ENCODE assay signal across 1 cellular context in genomic region chr4:176195184-176195978, GRCh38.
TF ChIP-seq lines count a peak whose summit lies in the region.

Gene SPATA4, minus strand, starts transcription at chr4:176195585. Its CDS starts 23 bp downstream, at chr4:176195562.

TF ChIP-seq in HepG2, 621 proteins besides CTCF, POLR2A, EP300 and RAD21 (continued from another document and continues in another):
- TF ChIP-seq, protein P1, sequence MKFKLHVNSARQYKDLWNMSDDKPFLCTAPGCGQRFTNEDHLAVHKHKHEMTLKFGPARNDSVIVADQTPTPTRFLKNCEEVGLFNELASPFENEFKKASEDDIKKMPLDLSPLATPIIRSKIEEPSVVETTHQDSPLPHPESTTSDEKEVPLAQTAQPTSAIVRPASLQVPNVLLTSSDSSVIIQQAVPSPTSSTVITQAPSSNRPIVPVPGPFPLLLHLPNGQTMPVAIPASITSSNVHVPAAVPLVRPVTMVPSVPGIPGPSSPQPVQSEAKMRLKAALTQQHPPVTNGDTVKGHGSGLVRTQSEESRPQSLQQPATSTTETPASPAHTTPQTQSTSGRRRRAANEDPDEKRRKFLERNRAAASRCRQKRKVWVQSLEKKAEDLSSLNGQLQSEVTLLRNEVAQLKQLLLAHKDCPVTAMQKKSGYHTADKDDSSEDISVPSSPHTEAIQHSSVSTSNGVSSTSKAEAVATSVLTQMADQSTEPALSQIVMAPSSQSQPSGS (CRISPR knock-in tag; IDR thresholded peaks at IDR 0.05): peak; percentile 14; the same call in 1 of the 2 replicates
- no peak for TF ChIP-seq AKNA (CRISPR knock-in tag; IDR thresholded peaks at IDR 0.05; ENCODE audit: borderline replicate concordance)
- TF ChIP-seq JARID2 (CRISPR knock-in tag; IDR thresholded peaks at IDR 0.05; ENCODE audit: insufficient replicate concordance): no peak
- TF ChIP-seq MTA1 (CRISPR knock-in tag; IDR thresholded peaks at IDR 0.05; ENCODE audit: borderline replicate concordance): no peak
- TF ChIP-seq TARDBP (CRISPR knock-in tag; IDR thresholded peaks at IDR 0.05): no peak
- no peak for TF ChIP-seq ZNF549 (CRISPR knock-in tag; IDR thresholded peaks at IDR 0.05)
- no peak for TF ChIP-seq SOX13 (IDR thresholded peaks at IDR 0.05)
- TF ChIP-seq SOX13 (CRISPR knock-in tag; conservative IDR thresholded peaks at IDR 0.05 in 1 of 2, IDR thresholded peaks at IDR 0.05 in 1 of 2): no peak
- TF ChIP-seq, protein P2, sequence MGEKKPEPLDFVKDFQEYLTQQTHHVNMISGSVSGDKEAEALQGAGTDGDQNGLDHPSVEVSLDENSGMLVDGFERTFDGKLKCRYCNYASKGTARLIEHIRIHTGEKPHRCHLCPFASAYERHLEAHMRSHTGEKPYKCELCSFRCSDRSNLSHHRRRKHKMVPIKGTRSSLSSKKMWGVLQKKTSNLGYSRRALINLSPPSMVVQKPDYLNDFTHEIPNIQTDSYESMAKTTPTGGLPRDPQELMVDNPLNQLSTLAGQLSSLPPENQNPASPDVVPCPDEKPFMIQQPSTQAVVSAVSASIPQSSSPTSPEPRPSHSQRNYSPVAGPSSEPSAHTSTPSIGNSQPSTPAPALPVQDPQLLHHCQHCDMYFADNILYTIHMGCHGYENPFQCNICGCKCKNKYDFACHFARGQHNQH (CRISPR knock-in tag; IDR thresholded peaks at IDR 0.05): no peak
- no peak for TF ChIP-seq KAT2B (IDR thresholded peaks at IDR 0.05; ENCODE audit: borderline replicate concordance, low read depth, low read length)
- peak; percentile 68; the same call in 1 of the 2 replicates for TF ChIP-seq ZNF614 (CRISPR knock-in tag; IDR thresholded peaks at IDR 0.05; ENCODE audit: borderline replicate concordance)
- TF ChIP-seq THAP11 (CRISPR knock-in tag; IDR thresholded peaks at IDR 0.05): peak; percentile 36; the same call in 1 of the 2 replicates
- no peak for TF ChIP-seq GMEB2 (CRISPR knock-in tag; IDR thresholded peaks at IDR 0.05; ENCODE audit: low read depth)
- TF ChIP-seq KDM1A (CRISPR knock-in tag; IDR thresholded peaks at IDR 0.05): no peak
- no peak for TF ChIP-seq HIC2 (CRISPR knock-in tag; IDR thresholded peaks at IDR 0.05; ENCODE audit: low read depth)
- TF ChIP-seq ZIK1 (CRISPR knock-in tag; IDR thresholded peaks at IDR 0.05; ENCODE audit: borderline replicate concordance, low read depth): no peak
- TF ChIP-seq, protein P3, sequence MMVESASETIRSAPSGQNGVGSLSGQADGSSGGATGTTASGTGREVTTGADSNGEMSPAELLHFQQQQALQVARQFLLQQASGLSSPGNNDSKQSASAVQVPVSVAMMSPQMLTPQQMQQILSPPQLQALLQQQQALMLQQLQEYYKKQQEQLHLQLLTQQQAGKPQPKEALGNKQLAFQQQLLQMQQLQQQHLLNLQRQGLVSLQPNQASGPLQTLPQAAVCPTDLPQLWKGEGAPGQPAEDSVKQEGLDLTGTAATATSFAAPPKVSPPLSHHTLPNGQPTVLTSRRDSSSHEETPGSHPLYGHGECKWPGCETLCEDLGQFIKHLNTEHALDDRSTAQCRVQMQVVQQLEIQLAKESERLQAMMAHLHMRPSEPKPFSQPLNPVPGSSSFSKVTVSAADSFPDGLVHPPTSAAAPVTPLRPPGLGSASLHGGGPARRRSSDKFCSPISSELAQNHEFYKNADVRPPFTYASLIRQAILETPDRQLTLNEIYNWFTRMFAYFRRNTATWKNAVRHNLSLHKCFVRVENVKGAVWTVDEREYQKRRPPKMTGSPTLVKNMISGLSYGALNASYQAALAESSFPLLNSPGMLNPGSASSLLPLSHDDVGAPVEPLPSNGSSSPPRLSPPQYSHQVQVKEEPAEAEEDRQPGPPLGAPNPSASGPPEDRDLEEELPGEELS (CRISPR knock-in tag; IDR thresholded peaks at IDR 0.05): no peak
- no peak for TF ChIP-seq HOXA5 (CRISPR knock-in tag; IDR thresholded peaks at IDR 0.05)
- no peak for TF ChIP-seq HNRNPK (IDR thresholded peaks at IDR 0.05; ENCODE audit: low read depth, low read length, poor library complexity, severe bottlenecking)
- TF ChIP-seq ZNF557 (CRISPR knock-in tag; IDR thresholded peaks at IDR 0.05): no peak
- no peak for TF ChIP-seq ZC3H4 (CRISPR knock-in tag; IDR thresholded peaks at IDR 0.05; ENCODE audit: borderline replicate concordance)
- TF ChIP-seq, protein P4, sequence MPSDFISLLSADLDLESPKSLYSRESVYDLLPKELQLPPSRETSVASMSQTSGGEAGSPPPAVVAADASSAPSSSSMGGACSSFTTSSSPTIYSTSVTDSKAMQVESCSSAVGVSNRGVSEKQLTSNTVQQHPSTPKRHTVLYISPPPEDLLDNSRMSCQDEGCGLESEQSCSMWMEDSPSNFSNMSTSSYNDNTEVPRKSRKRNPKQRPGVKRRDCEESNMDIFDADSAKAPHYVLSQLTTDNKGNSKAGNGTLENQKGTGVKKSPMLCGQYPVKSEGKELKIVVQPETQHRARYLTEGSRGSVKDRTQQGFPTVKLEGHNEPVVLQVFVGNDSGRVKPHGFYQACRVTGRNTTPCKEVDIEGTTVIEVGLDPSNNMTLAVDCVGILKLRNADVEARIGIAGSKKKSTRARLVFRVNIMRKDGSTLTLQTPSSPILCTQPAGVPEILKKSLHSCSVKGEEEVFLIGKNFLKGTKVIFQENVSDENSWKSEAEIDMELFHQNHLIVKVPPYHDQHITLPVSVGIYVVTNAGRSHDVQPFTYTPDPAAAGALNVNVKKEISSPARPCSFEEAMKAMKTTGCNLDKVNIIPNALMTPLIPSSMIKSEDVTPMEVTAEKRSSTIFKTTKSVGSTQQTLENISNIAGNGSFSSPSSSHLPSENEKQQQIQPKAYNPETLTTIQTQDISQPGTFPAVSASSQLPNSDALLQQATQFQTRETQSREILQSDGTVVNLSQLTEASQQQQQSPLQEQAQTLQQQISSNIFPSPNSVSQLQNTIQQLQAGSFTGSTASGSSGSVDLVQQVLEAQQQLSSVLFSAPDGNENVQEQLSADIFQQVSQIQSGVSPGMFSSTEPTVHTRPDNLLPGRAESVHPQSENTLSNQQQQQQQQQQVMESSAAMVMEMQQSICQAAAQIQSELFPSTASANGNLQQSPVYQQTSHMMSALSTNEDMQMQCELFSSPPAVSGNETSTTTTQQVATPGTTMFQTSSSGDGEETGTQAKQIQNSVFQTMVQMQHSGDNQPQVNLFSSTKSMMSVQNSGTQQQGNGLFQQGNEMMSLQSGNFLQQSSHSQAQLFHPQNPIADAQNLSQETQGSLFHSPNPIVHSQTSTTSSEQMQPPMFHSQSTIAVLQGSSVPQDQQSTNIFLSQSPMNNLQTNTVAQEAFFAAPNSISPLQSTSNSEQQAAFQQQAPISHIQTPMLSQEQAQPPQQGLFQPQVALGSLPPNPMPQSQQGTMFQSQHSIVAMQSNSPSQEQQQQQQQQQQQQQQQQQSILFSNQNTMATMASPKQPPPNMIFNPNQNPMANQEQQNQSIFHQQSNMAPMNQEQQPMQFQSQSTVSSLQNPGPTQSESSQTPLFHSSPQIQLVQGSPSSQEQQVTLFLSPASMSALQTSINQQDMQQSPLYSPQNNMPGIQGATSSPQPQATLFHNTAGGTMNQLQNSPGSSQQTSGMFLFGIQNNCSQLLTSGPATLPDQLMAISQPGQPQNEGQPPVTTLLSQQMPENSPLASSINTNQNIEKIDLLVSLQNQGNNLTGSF (CRISPR knock-in tag; IDR thresholded peaks at IDR 0.05): no peak
- no peak for TF ChIP-seq KLF15 (CRISPR knock-in tag; IDR thresholded peaks at IDR 0.05; ENCODE audit: borderline replicate concordance)
- TF ChIP-seq GATAD2A (CRISPR knock-in tag; IDR thresholded peaks at IDR 0.05): peak; percentile 22; the same call in 1 of the 2 replicates
- TF ChIP-seq NPAS2 (CRISPR knock-in tag; IDR thresholded peaks at IDR 0.05; ENCODE audit: borderline replicate concordance): no peak
- no peak for TF ChIP-seq ZNF282 (IDR thresholded peaks at IDR 0.05; ENCODE audit: partially characterized antibody)
- TF ChIP-seq ZNF24 (IDR thresholded peaks at IDR 0.05): no peak
- no peak for TF ChIP-seq ZNF605 (CRISPR knock-in tag; IDR thresholded peaks at IDR 0.05)
- TF ChIP-seq ZNF589 (CRISPR knock-in tag; conservative IDR thresholded peaks at IDR 0.05): no peak
- peak; percentile 58; the same call in 1 of the 2 replicates for TF ChIP-seq ZNF839 (CRISPR knock-in tag; IDR thresholded peaks at IDR 0.05; ENCODE audit: borderline replicate concordance)
- no peak for TF ChIP-seq CCAR2 (optimal IDR thresholded peaks at IDR 0.05; ENCODE audit: low read depth, low read length)
- TF ChIP-seq, protein P5, sequence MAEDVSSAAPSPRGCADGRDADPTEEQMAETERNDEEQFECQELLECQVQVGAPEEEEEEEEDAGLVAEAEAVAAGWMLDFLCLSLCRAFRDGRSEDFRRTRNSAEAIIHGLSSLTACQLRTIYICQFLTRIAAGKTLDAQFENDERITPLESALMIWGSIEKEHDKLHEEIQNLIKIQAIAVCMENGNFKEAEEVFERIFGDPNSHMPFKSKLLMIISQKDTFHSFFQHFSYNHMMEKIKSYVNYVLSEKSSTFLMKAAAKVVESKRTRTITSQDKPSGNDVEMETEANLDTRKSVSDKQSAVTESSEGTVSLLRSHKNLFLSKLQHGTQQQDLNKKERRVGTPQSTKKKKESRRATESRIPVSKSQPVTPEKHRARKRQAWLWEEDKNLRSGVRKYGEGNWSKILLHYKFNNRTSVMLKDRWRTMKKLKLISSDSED (CRISPR knock-in tag; IDR thresholded peaks at IDR 0.05): no peak
- TF ChIP-seq ZNF567 (CRISPR knock-in tag; IDR thresholded peaks at IDR 0.05; ENCODE audit: borderline replicate concordance): 0 out of 2 replicates have a peak, but pooled peaks have one; percentile 29
- TF ChIP-seq RFXANK (CRISPR knock-in tag; IDR thresholded peaks at IDR 0.05): no peak
- no peak for TF ChIP-seq ZFP1 (CRISPR knock-in tag; IDR thresholded peaks at IDR 0.05)
- TF ChIP-seq ZNF652 (CRISPR knock-in tag; IDR thresholded peaks at IDR 0.05; ENCODE audit: borderline replicate concordance, low read depth): no peak
- TF ChIP-seq DNMT1 (CRISPR knock-in tag; IDR thresholded peaks at IDR 0.05): no peak
- no peak for TF ChIP-seq ZBTB8A (CRISPR knock-in tag; IDR thresholded peaks at IDR 0.05; ENCODE audit: borderline replicate concordance, low read depth)
- no peak for TF ChIP-seq PHB2 (IDR thresholded peaks at IDR 0.05; ENCODE audit: partially characterized antibody)
- no peak for TF ChIP-seq MAF1 (CRISPR knock-in tag; IDR thresholded peaks at IDR 0.05; ENCODE audit: borderline replicate concordance)
- no peak for TF ChIP-seq ZNF543 (CRISPR knock-in tag; IDR thresholded peaks at IDR 0.05)
- TF ChIP-seq ZNF660 (CRISPR knock-in tag; IDR thresholded peaks at IDR 0.05; ENCODE audit: borderline replicate concordance, low read depth): no peak
- no peak for TF ChIP-seq PAWR (CRISPR knock-in tag; IDR thresholded peaks at IDR 0.05; ENCODE audit: borderline replicate concordance)
- TF ChIP-seq ZSCAN30 (CRISPR knock-in tag; IDR thresholded peaks at IDR 0.05): no peak
